1 cellular context compared by ENCODE assay signal in genomic region chr13:19958119-19959111, GRCh38.
TF ChIP-seq lines count a peak whose summit lies in the region.

Gene ZMYM2 (plus strand): TSS chr13:19958727. CDS start chr13:19993073, 34,346 bp downstream.

TF ChIP-seq in HEK293, 187 proteins besides CTCF, POLR2A, EP300 and RAD21 (continued from another document):
- TF ChIP-seq AEBP2 (tag by site-specific recombination; IDR thresholded peaks at IDR 0.05; ENCODE audit: borderline replicate concordance) (no peak), ZNF677 (tag by site-specific recombination; IDR thresholded peaks at IDR 0.05) (no peak), ZNF558 (tag by site-specific recombination; IDR thresholded peaks at IDR 0.05) (no peak), KLF8 (tag by site-specific recombination; IDR thresholded peaks at IDR 0.05) (peak; percentile 79; the same call in 1 of the 2 replicates), SCRT1 (tag by site-specific recombination; IDR thresholded peaks at IDR 0.05; ENCODE audit: borderline replicate concordance) (no peak), WT1 (tag by site-specific recombination; IDR thresholded peaks at IDR 0.05) (peak; percentile 12; the same call in 1 of the 2 replicates), IKZF3 (tag by site-specific recombination; IDR thresholded peaks at IDR 0.05) (peak; percentile 69), ZNF791 (tag by site-specific recombination; IDR thresholded peaks at IDR 0.05) (no peak), GFI1B (tag by site-specific recombination; IDR thresholded peaks at IDR 0.05) (no peak), ZNF398 (tag by site-specific recombination; IDR thresholded peaks at IDR 0.05) (peak; percentile 75), KLF16 (tag by site-specific recombination; IDR thresholded peaks at IDR 0.05) (peak; percentile 74; the same call in 1 of the 2 replicates), KLF9 (tag by site-specific recombination; IDR thresholded peaks at IDR 0.05; ENCODE audit: low read depth) (peak; percentile 76), ZSCAN30 (tag by site-specific recombination; IDR thresholded peaks at IDR 0.05) (no peak), ZFHX2 (tag by site-specific recombination; conservative IDR thresholded peaks at IDR 0.05) (peak; percentile 88), ZNF580 (tag by site-specific recombination; IDR thresholded peaks at IDR 0.05) (no peak), ZFP41 (tag by site-specific recombination; IDR thresholded peaks at IDR 0.05; ENCODE audit: borderline replicate concordance) (no peak), ZNF174 (tag by site-specific recombination; IDR thresholded peaks at IDR 0.05) (no peak), ZEB2 (tag by site-specific recombination; IDR thresholded peaks at IDR 0.05) (peak; percentile 74), ZIC2 (tag by site-specific recombination; IDR thresholded peaks at IDR 0.05) (no peak), ZBTB26 (tag by site-specific recombination; optimal IDR thresholded peaks at IDR 0.05) (peak; percentile 73), ZSCAN4 (tag by site-specific recombination; IDR thresholded peaks at IDR 0.05) (no peak), ZNF146 (tag by site-specific recombination; IDR thresholded peaks at IDR 0.05) (no peak), ZNF2 (tag by site-specific recombination; IDR thresholded peaks at IDR 0.05) (no peak), REST (tag by site-specific recombination; IDR thresholded peaks at IDR 0.05) (no peak), ZNF26 (tag by site-specific recombination; IDR thresholded peaks at IDR 0.05) (no peak), KLF7 (tag by site-specific recombination; IDR thresholded peaks at IDR 0.05; ENCODE audit: borderline replicate concordance) (no peak), SP7 (tag by site-specific recombination; IDR thresholded peaks at IDR 0.05) (peak; percentile 46), ZNF341 (tag by site-specific recombination; IDR thresholded peaks at IDR 0.05; ENCODE audit: low read depth) (peak; percentile 23), ZNF391 (tag by site-specific recombination; IDR thresholded peaks at IDR 0.05; ENCODE audit: borderline replicate concordance, low read depth) (no peak), ZNF639 (tag by site-specific recombination; IDR thresholded peaks at IDR 0.05) (no peak), ZNF121 (tag by site-specific recombination; IDR thresholded peaks at IDR 0.05) (no peak), ZBTB17 (tag by site-specific recombination; IDR thresholded peaks at IDR 0.05) (no peak), ZNF221 (tag by site-specific recombination; IDR thresholded peaks at IDR 0.05; ENCODE audit: borderline replicate concordance) (no peak), PRDM10 (tag by site-specific recombination; IDR thresholded peaks at IDR 0.05) (peak; percentile 18), ATF2 (tag by site-specific recombination; IDR thresholded peaks at IDR 0.05; ENCODE audit: low read depth) (no peak), EGR2 (tag by site-specific recombination; IDR thresholded peaks at IDR 0.05; ENCODE audit: low read depth) (peak; percentile 88), ZNF501 (tag by site-specific recombination; IDR thresholded peaks at IDR 0.05) (0 out of 2 replicates have a peak, but pooled peaks have one; percentile 16), ZBTB7A (tag by site-specific recombination; IDR thresholded peaks at IDR 0.05; ENCODE audit: low read depth) (no peak)
TF ChIP-seq in HEK293: peak in this region for 32.
